14 cellular contexts compared by ENCODE assay signal in genomic region chr9:133367778-133368177, GRCh38. TPM values are rescaled to one million over a fixed set of nuclear protein-coding genes. Genes with fewer than 3 reads are reported as not detected.
DNase-seq lines count a peak whose midpoint lies in the region; ATAC-seq, FAIRE-seq and TF ChIP-seq lines count a peak whose summit lies in the region.
"Had no signal": no experiment of that assay in that cellular context is flagged by ENCODE, and none has a peak within 500 bp of the region (broad histone marks: within the 10 kb centered on the region; RNA-seq: fewer than 3 reads in every experiment).

No MANE protein-coding gene starts in this region.

- no peak overlapping the region for H3K4me3 Mint-ChIP-seq in CD8-positive, alpha-beta T cell

- no peak overlapping the region for H3K27ac ChIP-seq in CD8-positive, alpha-beta T cell (ENCODE audit: low read depth, low read length)
- H3K27ac ChIP-seq in VCaP (peak overlapping the region; percentile 98), pancreas (peak overlapping the region in 3 of 4 donors; percentile 38 to 74 (median 57))
- H3K27ac ChIP-seq: SJSA1 had no signal

- H3K9me3 Mint-ChIP-seq in CD8-positive, alpha-beta T cell: no peaks in the 10 kb centered on the region
- H3K9me3 Mint-ChIP-seq: neural crest cell had no signal

- POLR2A ChIA-PET in CD8-positive, alpha-beta T cell (lab: Charles Lee): no interaction called here

- H3K9me3 ChIP-seq in CD8-positive, alpha-beta T cell (ENCODE audit: low read length): no peaks in the 10 kb centered on the region
- H3K9me3 ChIP-seq in pancreas: no peaks in the 10 kb centered on the region
- H3K9me3 ChIP-seq: SJSA1 had no signal

- peaks cover 39% of the 10 kb centered on the region for H3K36me3 ChIP-seq in CD8-positive, alpha-beta T cell (ENCODE audit: insufficient read depth, low read length)
- H3K36me3 ChIP-seq in pancreas: peaks cover 0 to 40% (median 39%) of the 10 kb centered on the region in 3 donors

- intact Hi-C loops in CD8-positive, alpha-beta T cell (cut with DNase I, micrococcal nuclease): no loop called here
- intact Hi-C loops in pancreas (cut with DNase I): no loop called here

- peaks cover 67% of the 10 kb centered on the region for H3K4me1 Mint-ChIP-seq in CD8-positive, alpha-beta T cell (ENCODE audit: low read depth)

- in situ Hi-C loops in GM13976 (cut with MboI; ENCODE audit: low sequenced_read_pairs, unreplicated experiment): no loop called here

- ATAC-seq in CD8-positive, alpha-beta T cell: no peak
- peak in 1 of 4 donors; percentile 1 for ATAC-seq in pancreas
- ATAC-seq: activated CD4-positive, alpha-beta T cell treated with anti-CD3 and anti-CD28 coated beads for 36 hours had no signal

- H3K27me3 Mint-ChIP-seq in CD8-positive, alpha-beta T cell (ENCODE audit: low read depth): no peaks in the 10 kb centered on the region
- H3K27me3 Mint-ChIP-seq: activated CD4-positive, alpha-beta T cell treated with anti-CD3 and anti-CD28 coated beads for 36 hours had no signal

- no peak for FAIRE-seq in pancreas (lab: Jason Lieb, UNC)
- FAIRE-seq: H54 had no signal

- TF ChIP-seq CTCF in CD8-positive, alpha-beta T cell (IDR thresholded peaks at IDR 0.05): no peak
- TF ChIP-seq CTCF in VCaP (conservative IDR thresholded peaks at IDR 0.05): no peak
- no peak for TF ChIP-seq CTCF in pancreas (IDR thresholded peaks at IDR 0.05)
- no peak for TF ChIP-seq CTCF in GM13976 (IDR thresholded peaks at IDR 0.05; ENCODE audit: borderline replicate concordance, control extremely low read depth, extremely low read depth, insufficient read depth, missing control alignments)

- no peaks in the 10 kb centered on the region for H3K27me3 ChIP-seq in CD8-positive, alpha-beta T cell (ENCODE audit: insufficient read depth, low read length)
- no peaks in the 10 kb centered on the region for H3K27me3 ChIP-seq in pancreas
- H3K27me3 ChIP-seq: SJSA1 had no signal

- no peak for DNase-seq in CD8-positive, alpha-beta T cell
- DNase-seq in pancreas: no peak
- DNase-seq in GM13976 (ENCODE audit: low spot score): no peak
- DNase-seq in activated CD4-positive, CD25-positive, alpha-beta regulatory T cell treated with anti-CD3 and anti-CD28 coated beads, Interleukin-2, amount 50 U/mL, for 72 hours: no peak
- DNase-seq in AML-193 (lab: John Stamatoyannopoulos, UW): no peak
- DNase-seq: activated CD4-positive, alpha-beta T cell treated with anti-CD3 and anti-CD28 coated beads for 36 hours; activated naive CD4-positive, alpha-beta T cell treated with anti-CD3 and anti-CD28 coated beads, Interleukin-2, amount 50 U/mL, for 16 hours; GDM1; Karpas-422; retina had no signal

- CTCF ChIA-PET in CD8-positive, alpha-beta T cell (lab: Charles Lee): interaction anchor here (2.5 kb wide), 1 partner anchor 11 kb away, joined by 11 read pairs; the partner anchor contains the start of genes SURF1 and SURF2

- H3K27ac Mint-ChIP-seq in CD8-positive, alpha-beta T cell: peak overlapping the region; percentile 97

- no peak overlapping the region for H3K4me3 ChIP-seq in CD8-positive, alpha-beta T cell (ENCODE audit: low read depth, low read length)
- H3K4me3 ChIP-seq in pancreas: peak overlapping the region in 1 of 4 donors; percentile 8
- H3K4me3 ChIP-seq: SJSA1 had no signal

- WGBS in pancreas, 2 donors: 58 to 65% methylated on average over 10 of the region's 10 CpGs

- peaks cover 51% of the 10 kb centered on the region for H3K4me1 ChIP-seq in CD8-positive, alpha-beta T cell (ENCODE audit: insufficient read depth, low read length)
- peaks cover 45 to 53% (median 48%) of the 10 kb centered on the region in 3 donors for H3K4me1 ChIP-seq in pancreas
- H3K4me1 ChIP-seq: SJSA1 had no signal

- H3K36me3 Mint-ChIP-seq in CD8-positive, alpha-beta T cell: peaks cover 72% of the 10 kb centered on the region

RNA-seq across cellular contexts. Expression of gene SURF4, which starts 8.1 kb away (rescaled TPM):
- 100 to 1,000 TPM; 228 TPM for total RNA-seq in CD8-positive, alpha-beta T cell
- total RNA-seq in pancreas: 100 to 1,000 TPM in 5 of 6 donors, 10 to 100 TPM in 1; 87.9 to 132 (median 129) TPM
- polyA plus RNA-seq in pancreas: 100 to 1,000 TPM in 1 of 2 donors, 10 to 100 TPM in 1; 63.1 to 106 TPM

RNA-seq across cellular contexts. Expression of gene STKLD1, which starts 8.4 kb away (rescaled TPM):
- 1 to 10 TPM in 1 of 2 experiments, under 1 TPM in 1; 0.92 to 1.8 TPM for total RNA-seq in CD8-positive, alpha-beta T cell
- under 1 TPM; 0.31 to 0.94 (median 0.67) TPM for total RNA-seq in pancreas
- polyA plus RNA-seq in pancreas: 1 to 10 TPM; 1.8 to 3.1 TPM

RNA-seq across cellular contexts. Expression of gene SURF2, which starts 11.4 kb away (rescaled TPM):
- 10 to 100 TPM; 18.6 to 21.9 TPM for total RNA-seq in CD8-positive, alpha-beta T cell
- total RNA-seq in pancreas: 10 to 100 TPM in 4 of 6 donors, 1 to 10 TPM in 2; 7.8 to 18.7 (median 11.9) TPM
- 10 to 100 TPM; 37.3 to 52.4 TPM for polyA plus RNA-seq in pancreas

RNA-seq across cellular contexts. Expression of gene SURF1, which starts 11.5 kb away (rescaled TPM):
- total RNA-seq in CD8-positive, alpha-beta T cell: 10 to 100 TPM; 34.3 to 36.8 TPM
- total RNA-seq in pancreas: 10 to 100 TPM; 33.6 to 47.8 (median 37.2) TPM
- 10 to 100 TPM; 69.2 to 73.9 TPM for polyA plus RNA-seq in pancreas

RNA-seq across cellular contexts. Expression of gene RPL7A, which starts 19.8 kb away (rescaled TPM):
- 1,000 to 10,000 TPM; 2,612 to 2,623 TPM for total RNA-seq in CD8-positive, alpha-beta T cell
- total RNA-seq in pancreas: 1,000 to 10,000 TPM; 1,234 to 2,140 (median 1,676) TPM
- 1,000 to 10,000 TPM; 1,900 to 1,906 TPM for polyA plus RNA-seq in pancreas
